21 cellular contexts compared by ENCODE assay signal in the genomic region with DNA sequence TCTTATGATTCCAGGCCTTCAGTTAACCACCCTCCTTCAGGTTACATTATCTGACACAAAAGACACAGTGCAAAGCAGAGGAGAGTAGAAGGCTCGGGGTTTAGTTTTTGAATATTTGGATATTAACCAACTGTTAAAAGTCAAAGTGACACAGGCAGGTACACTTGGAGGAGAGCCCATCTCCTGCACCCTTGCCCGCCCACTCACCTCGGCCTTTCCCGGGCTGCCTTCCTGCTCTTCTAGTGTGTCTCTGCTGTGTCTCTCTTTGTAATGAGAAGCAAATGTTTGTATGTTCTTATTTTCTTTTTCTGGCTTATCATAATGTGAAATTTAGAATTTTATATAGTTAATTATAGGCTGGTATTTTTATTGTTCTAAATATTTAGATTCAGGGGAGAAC.
"Had no signal": no experiment of that assay in that cellular context is flagged by ENCODE, and none has a peak within 500 bp of the region (broad histone marks: within the 10 kb centered on the region; RNA-seq: fewer than 3 reads in every experiment).

No MANE protein-coding gene starts in this region.

- H3K4me1 ChIP-seq: foreskin keratinocyte, left lung, suprapubic skin, transverse colon, vagina had no signal

- H3K27me3 ChIP-seq: foreskin keratinocyte, left lung, stomach, suprapubic skin, transverse colon, vagina had no signal

- H3K9me3 ChIP-seq: left lung, stomach, suprapubic skin, transverse colon, vagina had no signal

- H3K27ac Mint-ChIP-seq: activated CD8-positive, alpha-beta memory T cell treated with anti-CD3 and anti-CD28 coated beads, Interleukin-2, amount 10 ng/mL, durations not matched to agents 7 days and 5 days; activated CD8-positive, alpha-beta T cell treated with anti-CD3 and anti-CD28 coated beads for 36 hours; natural killer cell treated with Interleukin-12 subunit alpha and Interleukin-12 subunit beta and Interleukin-15 and Interleukin-18, amount 100 ng/mL, for 72 hours; stimulated activated memory B cell treated with anti-CD40 and anti-IgM and Interleukin-4, amounts not matched to agents 10 μg/mL and 1 μg/mL and 100 μg/mL, for 72 hours had no signal

- H3K9me3 Mint-ChIP-seq: activated CD4-positive, alpha-beta T cell treated with anti-CD3 and anti-CD28 coated beads, Interleukin-2, amount 10 ng/mL, durations not matched to agents 24 days and 14 days; activated CD8-positive, alpha-beta T cell treated with anti-CD3 and anti-CD28 coated beads for 36 hours; immature natural killer cell; natural killer cell treated with Interleukin-12 subunit alpha and Interleukin-12 subunit beta and Interleukin-15 and Interleukin-18, amount 100 ng/mL, for 72 hours; stimulated activated memory B cell treated with anti-CD40 and anti-IgM and Interleukin-4, amounts not matched to agents 10 μg/mL and 1 μg/mL and 100 μg/mL, for 72 hours had no signal

- H3K4me3 ChIP-seq: left lung, stomach, suprapubic skin, transverse colon, vagina had no signal

- H3K27me3 Mint-ChIP-seq: activated CD4-positive, alpha-beta T cell treated with anti-CD3 and anti-CD28 coated beads, Interleukin-2, amount 10 ng/mL, durations not matched to agents 24 days and 14 days; activated CD8-positive, alpha-beta memory T cell treated with anti-CD3 and anti-CD28 coated beads, Interleukin-2, amount 10 ng/mL, durations not matched to agents 7 days and 5 days; activated CD8-positive, alpha-beta T cell treated with anti-CD3 and anti-CD28 coated beads for 36 hours; activated naive CD8-positive, alpha-beta T cell; natural killer cell treated with Interleukin-12 subunit alpha and Interleukin-12 subunit beta and Interleukin-15 and Interleukin-18, amount 100 ng/mL, for 72 hours; stimulated activated memory B cell treated with anti-CD40 and anti-IgM and Interleukin-4, amounts not matched to agents 10 μg/mL and 1 μg/mL and 100 μg/mL, for 72 hours had no signal

- H3K4me3 Mint-ChIP-seq: activated CD4-positive, alpha-beta T cell treated with anti-CD3 and anti-CD28 coated beads, Interleukin-2, amount 10 ng/mL, durations not matched to agents 24 days and 14 days; activated CD8-positive, alpha-beta memory T cell treated with anti-CD3 and anti-CD28 coated beads, Interleukin-2, amount 10 ng/mL, durations not matched to agents 7 days and 5 days; activated CD8-positive, alpha-beta T cell treated with anti-CD3 and anti-CD28 coated beads for 36 hours; activated naive CD8-positive, alpha-beta T cell; immature natural killer cell; natural killer cell treated with Interleukin-12 subunit alpha and Interleukin-12 subunit beta and Interleukin-15 and Interleukin-18, amount 100 ng/mL, for 72 hours; stimulated activated memory B cell treated with anti-CD40 and anti-IgM and Interleukin-4, amounts not matched to agents 10 μg/mL and 1 μg/mL and 100 μg/mL, for 72 hours had no signal

- H3K27ac ChIP-seq: foreskin keratinocyte, left lung, stomach, suprapubic skin, transverse colon, vagina had no signal

- ATAC-seq: activated CD4-positive, CD25-positive, alpha-beta regulatory T cell treated with anti-CD3 and anti-CD28 coated beads, Interleukin-2, amount 50 U/mL, for 24 hours; activated CD8-positive, alpha-beta memory T cell treated with anti-CD3 and anti-CD28 coated beads, Interleukin-2, amount 10 ng/mL, durations not matched to agents 7 days and 5 days; activated CD8-positive, alpha-beta T cell treated with anti-CD3 and anti-CD28 coated beads for 36 hours; foreskin keratinocyte; left lung; natural killer cell treated with Interleukin-12 subunit alpha and Interleukin-12 subunit beta and Interleukin-15 and Interleukin-18, amount 100 ng/mL, for 72 hours; sciatic nerve; stimulated activated memory B cell treated with anti-CD40 and anti-IgM and Interleukin-4, amounts not matched to agents 10 μg/mL and 1 μg/mL and 100 μg/mL, for 72 hours had no signal

- DNase-seq: activated CD4-positive, alpha-beta T cell treated with anti-CD3 and anti-CD28 coated beads, Interleukin-2, amount 10 ng/mL, durations not matched to agents 24 days and 14 days; activated CD8-positive, alpha-beta memory T cell treated with anti-CD3 and anti-CD28 coated beads, Interleukin-2, amount 10 ng/mL, durations not matched to agents 7 days and 5 days; activated CD8-positive, alpha-beta T cell treated with anti-CD3 and anti-CD28 coated beads for 36 hours; activated gamma-delta T cell treated with Interleukin-2 at 50 U/mL for 16 hours; activated T-cell treated with anti-CD3 and anti-CD28 coated beads for 4 hours; amniotic stem cell; cortex of kidney; foreskin keratinocyte; immature natural killer cell; left lung; small intestine; stimulated activated CD4-positive, alpha-beta T cell treated with anti-CD3 and anti-CD28 coated beads, Interleukin-2, amount 100 ng/mL, for 24 hours; stomach; transverse colon had no signal
